In genomic region chr15:93417156-93418077, GRCh38 we compare ENCODE assay signal across 25 cellular contexts.
DNase-seq lines count a peak whose midpoint lies in the region; ATAC-seq, FAIRE-seq and TF ChIP-seq lines count a peak whose summit lies in the region.
"Had no signal": no experiment of that assay in that cellular context is flagged by ENCODE, and none has a peak within 500 bp of the region (broad histone marks: within the 10 kb centered on the region; RNA-seq: fewer than 3 reads in every experiment).

No MANE protein-coding gene starts in this region.

- H3K4me1 ChIP-seq in heart left ventricle, result peaks cover 0 to 17% (median 0%) of the 10 kb centered on the region in 12 donors
- peaks cover 3% of the 10 kb centered on the region for H3K4me1 ChIP-seq in mesendoderm (ENCODE audit: control insufficient read depth, low read depth, low read length)
- H3K4me1 ChIP-seq in small intestine (ENCODE audit: control insufficient read depth in 2 of 2, insufficient read depth in 1 of 2, low read depth in 1 of 2, low read length in 1 of 2), result no peaks in the 10 kb centered on the region

- no peak overlapping the region for H3K56ac ChIP-seq in mesendoderm (ENCODE audit: low read length)

- no peaks in the 10 kb centered on the region for H3K9me3 ChIP-seq in heart left ventricle
- H3K9me3 ChIP-seq in small intestine (ENCODE audit: control insufficient read depth, low read depth), result no peaks in the 10 kb centered on the region

- H3K4me2 ChIP-seq in mesendoderm (ENCODE audit: low read length), result no peak overlapping the region
- H3K4me2 ChIP-seq: PC-9 had no signal

- no peak overlapping the region for H2AK5ac ChIP-seq in mesendoderm (ENCODE audit: low read length)

- no peak overlapping the region for H3K9ac ChIP-seq in mesendoderm (ENCODE audit: low read length)
- H3K9ac ChIP-seq: GM23248 had no signal

- FAIRE-seq in small intestine (lab: Jason Lieb, UNC), result no peak
- FAIRE-seq in HTR-8/SVneo (lab: Jason Lieb, UNC), result no peak
- FAIRE-seq: G401.6, GM12878 had no signal

- intact Hi-C loops in Right ventricle myocardium inferior (cut with DNase I), result no loop called here
- intact Hi-C loops in cardiac septum (cut with DNase I), result no loop called here
- intact Hi-C loops in heart left ventricle (cut with DNase I), result loop anchor here in 1 of 10 donors (10.0 kb wide), 2 partner anchors 57 to 167 kb away; no protein-coding TSS in a partner anchor

- ATAC-seq in Right ventricle myocardium inferior (peak; percentile 93), heart left ventricle (peak; percentile 77 to 90 (median 83)), HG02623 (IDR thresholded peaks at IDR 0.05; ENCODE audit: unreplicated experiment) (no peak)
- ATAC-seq: GM12878 had no signal

- peak; percentile 78 for DNase-seq in Right ventricle myocardium inferior (ENCODE audit: missing footprints)
- DNase-seq in cardiac septum (ENCODE audit: low spot score), result no peak
- DNase-seq in heart left ventricle, result peak; percentile 63 to 85 (median 80)
- DNase-seq in mesendoderm, result peak; percentile 28
- DNase-seq in small intestine, result no peak
- DNase-seq in amniotic stem cell (lab: John Stamatoyannopoulos, UW), result no peak
- no peak for DNase-seq in HTR-8/SVneo (ENCODE audit: insufficient read length, low spot score)
- DNase-seq: 8988T; CD4-positive, alpha-beta T cell; DMS53; GM23248; H9; KBM-7; MV-4-11; NCI-H1105; NCI-H1436 treated with DMSO at 0.1 percent for 48 hours; NCI-H1930; NCI-H2107; NCI-H2227 treated with DMSO at 0.1 percent for 48 hours; NCI-H526 treated with DMSO at 0.1 percent for 48 hours; PC-9; SHP77 had no signal

- H2BK15ac ChIP-seq in mesendoderm (replicated peaks; ENCODE audit: low read depth), result no peak overlapping the region

- no peaks in the 10 kb centered on the region for H3K79me1 ChIP-seq in mesendoderm (ENCODE audit: low read length)

- no peak overlapping the region for H2BK5ac ChIP-seq in mesendoderm (ENCODE audit: low read length)

- WGBS in heart left ventricle, 4 donors, result 39 to 45% (median 43%) methylated on average over 12 to 14 of the region's 14 CpGs
- WGBS in mesendoderm (ENCODE audit: extremely low coverage, insufficient coverage, low lambda C conversion rate), result no CpG with 5 or more reads among the region's 14 CpGs
- WGBS in small intestine, 3 donors, result 47 to 62% (median 58%) methylated on average over 14 of the region's 14 CpGs

- no peak overlapping the region for H4K8ac ChIP-seq in mesendoderm (ENCODE audit: low read depth, low read length)

- no peak overlapping the region for H3K18ac ChIP-seq in mesendoderm (ENCODE audit: low read length)

- no peak for TF ChIP-seq POLR2A in heart left ventricle (IDR thresholded peaks at IDR 0.05)

- no peaks in the 10 kb centered on the region for H3K36me3 ChIP-seq in heart left ventricle
- H3K36me3 ChIP-seq in mesendoderm (ENCODE audit: control insufficient read depth, insufficient read depth, low read length), result no peaks in the 10 kb centered on the region
- no peaks in the 10 kb centered on the region for H3K36me3 ChIP-seq in small intestine (ENCODE audit: control insufficient read depth in 2 of 2, insufficient read depth in 2 of 2, low read length in 2 of 2)

- no peak overlapping the region for H3K23ac ChIP-seq in mesendoderm (ENCODE audit: low read length)

- no peaks in the 10 kb centered on the region for H3K79me2 ChIP-seq in mesendoderm (ENCODE audit: control insufficient read depth, insufficient read depth, low read length)

- H3K27ac ChIP-seq in heart left ventricle, result peak overlapping the region in 8 of 12 donors; percentile 9 to 57 (median 46)
- H3K27ac ChIP-seq in mesendoderm (ENCODE audit: low read depth, low read length), result no peak overlapping the region
- H3K27ac ChIP-seq in small intestine (ENCODE audit: low read depth in 1 of 2, low read length in 1 of 2), result no peak overlapping the region
- H3K27ac ChIP-seq: GM23248, PC-9 had no signal

- H2BK120ac ChIP-seq in mesendoderm (ENCODE audit: low read depth, low read length), result no peak overlapping the region

- no peak overlapping the region for H4K5ac ChIP-seq in mesendoderm (ENCODE audit: low read length)

- H3K4ac ChIP-seq in mesendoderm (ENCODE audit: low read depth, low read length), result no peak overlapping the region

- H3K4me3 ChIP-seq in heart left ventricle, result no peak overlapping the region
- no peak overlapping the region for H3K4me3 ChIP-seq in mesendoderm (ENCODE audit: low read length)
- H3K4me3 ChIP-seq in small intestine (ENCODE audit: low read depth in 1 of 2, low read length in 2 of 2), result no peak overlapping the region
- H3K4me3 ChIP-seq: GM12878, GM23248, PC-9 had no signal

- TF ChIP-seq CTCF in heart left ventricle (IDR thresholded peaks at IDR 0.05), result no peak

- H3K27me3 ChIP-seq in heart left ventricle (peaks cover 0 to 10% (median 0%) of the 10 kb centered on the region in 9 donors), mesendoderm (ENCODE audit: insufficient read depth, low read length, poor library complexity) (no peaks in the 10 kb centered on the region), small intestine (ENCODE audit: control insufficient read depth in 2 of 2, insufficient read depth in 2 of 2, low read length in 2 of 2) (no peaks in the 10 kb centered on the region)

Comparison
In these comparisons a context has a peak if more than half of its experiments do, and no peak if none do; other contexts are left out.
1. DNase-seq: peak in Right ventricle myocardium inferior (single experiment), heart left ventricle (5 of 5) and mesendoderm (single experiment); none in cardiac septum (single experiment), small intestine (single experiment), amniotic stem cell (single experiment) and HTR-8/SVneo (single experiment).
2. H3K27ac ChIP-seq: peak in heart left ventricle (8 of 12); none in mesendoderm (single experiment) and small intestine (0 of 2).